1 cellular context compared by ENCODE assay signal in the genomic region with DNA sequence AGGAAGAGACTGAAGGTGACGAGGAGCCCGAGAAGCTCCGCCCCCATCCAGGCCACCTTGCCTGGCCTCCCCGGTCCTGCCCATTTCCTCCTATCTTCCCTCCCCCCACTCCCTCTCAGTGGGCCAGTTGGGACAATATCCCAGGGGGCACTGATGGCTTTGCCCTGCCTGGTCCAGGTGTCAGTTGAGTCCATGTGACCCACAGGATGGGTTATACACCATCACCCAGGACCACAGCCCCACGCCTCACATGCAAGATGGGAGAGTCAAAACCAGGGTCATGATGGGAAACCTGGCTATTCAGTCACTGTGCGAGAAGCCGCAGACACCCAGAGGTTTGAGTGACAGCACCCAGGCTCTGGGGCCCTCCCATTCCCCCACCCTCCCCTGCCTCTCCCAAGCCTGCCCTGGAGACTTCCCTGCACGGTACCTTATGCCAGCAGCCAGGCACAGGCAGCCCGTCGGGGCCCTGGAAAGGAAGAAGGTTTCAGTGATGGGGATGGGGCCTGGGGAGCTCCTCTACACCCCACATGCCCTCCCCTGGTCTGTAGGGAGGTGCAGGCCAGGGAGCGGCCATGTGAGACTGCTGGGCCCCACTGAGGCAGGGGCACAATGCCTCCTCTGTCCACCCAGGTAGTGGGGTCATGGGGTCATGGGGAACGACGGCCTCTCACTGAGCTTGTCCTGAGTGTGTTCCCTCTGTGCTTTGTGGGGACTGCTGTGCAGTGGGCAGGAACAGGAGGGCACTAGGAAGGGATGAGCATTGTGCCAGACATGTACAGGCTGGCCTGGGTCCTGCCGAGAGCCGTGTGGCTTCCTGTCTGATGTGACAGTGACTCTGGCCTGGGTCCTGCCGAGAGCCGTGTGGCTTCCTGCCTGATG.
TF ChIP-seq lines count a peak whose summit lies in the region.

No MANE protein-coding gene starts in this region.

TF ChIP-seq in HepG2, 621 proteins besides CTCF, POLR2A, EP300 and RAD21 (continues in another document):
- TF ChIP-seq SRSF4 (IDR thresholded peaks at IDR 0.05; ENCODE audit: low read depth, low read length, poor library complexity, severe bottlenecking) (no peak), SYNCRIP (IDR thresholded peaks at IDR 0.05; ENCODE audit: insufficient read depth, low read depth, low read length) (no peak), NR1H2 (CRISPR knock-in tag; IDR thresholded peaks at IDR 0.05; ENCODE audit: borderline replicate concordance, low read depth) (no peak), ZNF556 (CRISPR knock-in tag; IDR thresholded peaks at IDR 0.05; ENCODE audit: borderline replicate concordance) (0 out of 2 replicates have a peak, but pooled peaks have one; percentile 61), ZFX (CRISPR knock-in tag; IDR thresholded peaks at IDR 0.05; ENCODE audit: low read depth) (peak; percentile 80), FOSL1 (CRISPR knock-in tag; IDR thresholded peaks at IDR 0.05; ENCODE audit: borderline replicate concordance) (no peak), KDM2A (CRISPR knock-in tag; IDR thresholded peaks at IDR 0.05; ENCODE audit: borderline replicate concordance, low read depth) (no peak), ZNF891 (CRISPR knock-in tag; IDR thresholded peaks at IDR 0.05) (no peak), SAP130 (CRISPR knock-in tag; IDR thresholded peaks at IDR 0.05; ENCODE audit: low read depth) (0 out of 2 replicates have a peak, but pooled peaks have one; percentile 15), ZNF367 (CRISPR knock-in tag; IDR thresholded peaks at IDR 0.05; ENCODE audit: borderline replicate concordance) (no peak), REPIN1 (CRISPR knock-in tag; IDR thresholded peaks at IDR 0.05; ENCODE audit: borderline replicate concordance, low read depth) (no peak), HIVEP1 (CRISPR knock-in tag; IDR thresholded peaks at IDR 0.05) (no peak), ZNF484 (CRISPR knock-in tag; IDR thresholded peaks at IDR 0.05; ENCODE audit: borderline replicate concordance, low read depth) (no peak), KLF16 (CRISPR knock-in tag; IDR thresholded peaks at IDR 0.05) (no peak), NFE2 (CRISPR knock-in tag; IDR thresholded peaks at IDR 0.05) (no peak), PHF21A (CRISPR knock-in tag; IDR thresholded peaks at IDR 0.05) (no peak), ZSCAN25 (CRISPR knock-in tag; IDR thresholded peaks at IDR 0.05) (no peak), ZBTB38 (CRISPR knock-in tag; IDR thresholded peaks at IDR 0.05) (0 out of 2 replicates have a peak, but pooled peaks have one; percentile 14), ERF (CRISPR knock-in tag; IDR thresholded peaks at IDR 0.05) (no peak), ZNF3 (CRISPR knock-in tag; IDR thresholded peaks at IDR 0.05) (no peak), KLF6 (CRISPR knock-in tag; IDR thresholded peaks at IDR 0.05) (no peak), REL (CRISPR knock-in tag; conservative IDR thresholded peaks at IDR 0.05) (no peak)
- TF ChIP-seq, protein P1, sequence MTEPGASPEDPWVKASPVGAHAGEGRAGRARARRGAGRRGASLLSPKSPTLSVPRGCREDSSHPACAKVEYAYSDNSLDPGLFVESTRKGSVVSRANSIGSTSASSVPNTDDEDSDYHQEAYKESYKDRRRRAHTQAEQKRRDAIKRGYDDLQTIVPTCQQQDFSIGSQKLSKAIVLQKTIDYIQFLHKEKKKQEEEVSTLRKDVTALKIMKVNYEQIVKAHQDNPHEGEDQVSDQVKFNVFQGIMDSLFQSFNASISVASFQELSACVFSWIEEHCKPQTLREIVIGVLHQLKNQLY (CRISPR knock-in tag; IDR thresholded peaks at IDR 0.05), result no peak
- TF ChIP-seq, protein P2, sequence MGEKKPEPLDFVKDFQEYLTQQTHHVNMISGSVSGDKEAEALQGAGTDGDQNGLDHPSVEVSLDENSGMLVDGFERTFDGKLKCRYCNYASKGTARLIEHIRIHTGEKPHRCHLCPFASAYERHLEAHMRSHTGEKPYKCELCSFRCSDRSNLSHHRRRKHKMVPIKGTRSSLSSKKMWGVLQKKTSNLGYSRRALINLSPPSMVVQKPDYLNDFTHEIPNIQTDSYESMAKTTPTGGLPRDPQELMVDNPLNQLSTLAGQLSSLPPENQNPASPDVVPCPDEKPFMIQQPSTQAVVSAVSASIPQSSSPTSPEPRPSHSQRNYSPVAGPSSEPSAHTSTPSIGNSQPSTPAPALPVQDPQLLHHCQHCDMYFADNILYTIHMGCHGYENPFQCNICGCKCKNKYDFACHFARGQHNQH (CRISPR knock-in tag; IDR thresholded peaks at IDR 0.05), result 0 out of 2 replicates have a peak, but pooled peaks have one; percentile 23
- TF ChIP-seq, protein P3, sequence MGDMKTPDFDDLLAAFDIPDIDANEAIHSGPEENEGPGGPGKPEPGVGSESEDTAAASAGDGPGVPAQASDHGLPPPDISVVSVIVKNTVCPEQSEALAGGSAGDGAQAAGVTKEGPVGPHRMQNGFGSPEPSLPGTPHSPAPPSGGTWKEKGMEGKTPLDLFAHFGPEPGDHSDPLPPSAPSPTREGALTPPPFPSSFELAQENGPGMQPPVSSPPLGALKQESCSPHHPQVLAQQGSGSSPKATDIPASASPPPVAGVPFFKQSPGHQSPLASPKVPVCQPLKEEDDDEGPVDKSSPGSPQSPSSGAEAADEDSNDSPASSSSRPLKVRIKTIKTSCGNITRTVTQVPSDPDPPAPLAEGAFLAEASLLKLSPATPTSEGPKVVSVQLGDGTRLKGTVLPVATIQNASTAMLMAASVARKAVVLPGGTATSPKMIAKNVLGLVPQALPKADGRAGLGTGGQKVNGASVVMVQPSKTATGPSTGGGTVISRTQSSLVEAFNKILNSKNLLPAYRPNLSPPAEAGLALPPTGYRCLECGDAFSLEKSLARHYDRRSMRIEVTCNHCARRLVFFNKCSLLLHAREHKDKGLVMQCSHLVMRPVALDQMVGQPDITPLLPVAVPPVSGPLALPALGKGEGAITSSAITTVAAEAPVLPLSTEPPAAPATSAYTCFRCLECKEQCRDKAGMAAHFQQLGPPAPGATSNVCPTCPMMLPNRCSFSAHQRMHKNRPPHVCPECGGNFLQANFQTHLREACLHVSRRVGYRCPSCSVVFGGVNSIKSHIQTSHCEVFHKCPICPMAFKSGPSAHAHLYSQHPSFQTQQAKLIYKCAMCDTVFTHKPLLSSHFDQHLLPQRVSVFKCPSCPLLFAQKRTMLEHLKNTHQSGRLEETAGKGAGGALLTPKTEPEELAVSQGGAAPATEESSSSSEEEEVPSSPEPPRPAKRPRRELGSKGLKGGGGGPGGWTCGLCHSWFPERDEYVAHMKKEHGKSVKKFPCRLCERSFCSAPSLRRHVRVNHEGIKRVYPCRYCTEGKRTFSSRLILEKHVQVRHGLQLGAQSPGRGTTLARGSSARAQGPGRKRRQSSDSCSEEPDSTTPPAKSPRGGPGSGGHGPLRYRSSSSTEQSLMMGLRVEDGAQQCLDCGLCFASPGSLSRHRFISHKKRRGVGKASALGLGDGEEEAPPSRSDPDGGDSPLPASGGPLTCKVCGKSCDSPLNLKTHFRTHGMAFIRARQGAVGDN (CRISPR knock-in tag; IDR thresholded peaks at IDR 0.05), result peak; percentile 82
- TF ChIP-seq, protein P4, sequence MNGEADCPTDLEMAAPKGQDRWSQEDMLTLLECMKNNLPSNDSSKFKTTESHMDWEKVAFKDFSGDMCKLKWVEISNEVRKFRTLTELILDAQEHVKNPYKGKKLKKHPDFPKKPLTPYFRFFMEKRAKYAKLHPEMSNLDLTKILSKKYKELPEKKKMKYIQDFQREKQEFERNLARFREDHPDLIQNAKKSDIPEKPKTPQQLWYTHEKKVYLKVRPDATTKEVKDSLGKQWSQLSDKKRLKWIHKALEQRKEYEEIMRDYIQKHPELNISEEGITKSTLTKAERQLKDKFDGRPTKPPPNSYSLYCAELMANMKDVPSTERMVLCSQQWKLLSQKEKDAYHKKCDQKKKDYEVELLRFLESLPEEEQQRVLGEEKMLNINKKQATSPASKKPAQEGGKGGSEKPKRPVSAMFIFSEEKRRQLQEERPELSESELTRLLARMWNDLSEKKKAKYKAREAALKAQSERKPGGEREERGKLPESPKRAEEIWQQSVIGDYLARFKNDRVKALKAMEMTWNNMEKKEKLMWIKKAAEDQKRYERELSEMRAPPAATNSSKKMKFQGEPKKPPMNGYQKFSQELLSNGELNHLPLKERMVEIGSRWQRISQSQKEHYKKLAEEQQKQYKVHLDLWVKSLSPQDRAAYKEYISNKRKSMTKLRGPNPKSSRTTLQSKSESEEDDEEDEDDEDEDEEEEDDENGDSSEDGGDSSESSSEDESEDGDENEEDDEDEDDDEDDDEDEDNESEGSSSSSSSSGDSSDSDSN (CRISPR knock-in tag; IDR thresholded peaks at IDR 0.05), result peak; percentile 59
- TF ChIP-seq, protein P5, sequence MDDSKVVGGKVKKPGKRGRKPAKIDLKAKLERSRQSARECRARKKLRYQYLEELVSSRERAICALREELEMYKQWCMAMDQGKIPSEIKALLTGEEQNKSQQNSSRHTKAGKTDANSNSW (CRISPR knock-in tag; IDR thresholded peaks at IDR 0.05; ENCODE audit: borderline replicate concordance), result no peak
- TF ChIP-seq, protein P6, sequence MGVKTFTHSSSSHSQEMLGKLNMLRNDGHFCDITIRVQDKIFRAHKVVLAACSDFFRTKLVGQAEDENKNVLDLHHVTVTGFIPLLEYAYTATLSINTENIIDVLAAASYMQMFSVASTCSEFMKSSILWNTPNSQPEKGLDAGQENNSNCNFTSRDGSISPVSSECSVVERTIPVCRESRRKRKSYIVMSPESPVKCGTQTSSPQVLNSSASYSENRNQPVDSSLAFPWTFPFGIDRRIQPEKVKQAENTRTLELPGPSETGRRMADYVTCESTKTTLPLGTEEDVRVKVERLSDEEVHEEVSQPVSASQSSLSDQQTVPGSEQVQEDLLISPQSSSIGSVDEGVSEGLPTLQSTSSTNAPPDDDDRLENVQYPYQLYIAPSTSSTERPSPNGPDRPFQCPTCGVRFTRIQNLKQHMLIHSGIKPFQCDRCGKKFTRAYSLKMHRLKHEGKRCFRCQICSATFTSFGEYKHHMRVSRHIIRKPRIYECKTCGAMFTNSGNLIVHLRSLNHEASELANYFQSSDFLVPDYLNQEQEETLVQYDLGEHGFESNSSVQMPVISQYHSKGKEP (CRISPR knock-in tag; IDR thresholded peaks at IDR 0.05), result no peak
- TF ChIP-seq, protein P7, sequence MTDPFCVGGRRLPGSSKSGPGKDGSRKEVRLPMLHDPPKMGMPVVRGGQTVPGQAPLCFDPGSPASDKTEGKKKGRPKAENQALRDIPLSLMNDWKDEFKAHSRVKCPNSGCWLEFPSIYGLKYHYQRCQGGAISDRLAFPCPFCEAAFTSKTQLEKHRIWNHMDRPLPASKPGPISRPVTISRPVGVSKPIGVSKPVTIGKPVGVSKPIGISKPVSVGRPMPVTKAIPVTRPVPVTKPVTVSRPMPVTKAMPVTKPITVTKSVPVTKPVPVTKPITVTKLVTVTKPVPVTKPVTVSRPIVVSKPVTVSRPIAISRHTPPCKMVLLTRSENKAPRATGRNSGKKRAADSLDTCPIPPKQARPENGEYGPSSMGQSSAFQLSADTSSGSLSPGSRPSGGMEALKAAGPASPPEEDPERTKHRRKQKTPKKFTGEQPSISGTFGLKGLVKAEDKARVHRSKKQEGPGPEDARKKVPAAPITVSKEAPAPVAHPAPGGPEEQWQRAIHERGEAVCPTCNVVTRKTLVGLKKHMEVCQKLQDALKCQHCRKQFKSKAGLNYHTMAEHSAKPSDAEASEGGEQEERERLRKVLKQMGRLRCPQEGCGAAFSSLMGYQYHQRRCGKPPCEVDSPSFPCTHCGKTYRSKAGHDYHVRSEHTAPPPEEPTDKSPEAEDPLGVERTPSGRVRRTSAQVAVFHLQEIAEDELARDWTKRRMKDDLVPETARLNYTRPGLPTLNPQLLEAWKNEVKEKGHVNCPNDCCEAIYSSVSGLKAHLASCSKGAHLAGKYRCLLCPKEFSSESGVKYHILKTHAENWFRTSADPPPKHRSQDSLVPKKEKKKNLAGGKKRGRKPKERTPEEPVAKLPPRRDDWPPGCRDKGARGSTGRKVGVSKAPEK (CRISPR knock-in tag; IDR thresholded peaks at IDR 0.05; ENCODE audit: borderline replicate concordance), result no peak
- TF ChIP-seq, protein P8, sequence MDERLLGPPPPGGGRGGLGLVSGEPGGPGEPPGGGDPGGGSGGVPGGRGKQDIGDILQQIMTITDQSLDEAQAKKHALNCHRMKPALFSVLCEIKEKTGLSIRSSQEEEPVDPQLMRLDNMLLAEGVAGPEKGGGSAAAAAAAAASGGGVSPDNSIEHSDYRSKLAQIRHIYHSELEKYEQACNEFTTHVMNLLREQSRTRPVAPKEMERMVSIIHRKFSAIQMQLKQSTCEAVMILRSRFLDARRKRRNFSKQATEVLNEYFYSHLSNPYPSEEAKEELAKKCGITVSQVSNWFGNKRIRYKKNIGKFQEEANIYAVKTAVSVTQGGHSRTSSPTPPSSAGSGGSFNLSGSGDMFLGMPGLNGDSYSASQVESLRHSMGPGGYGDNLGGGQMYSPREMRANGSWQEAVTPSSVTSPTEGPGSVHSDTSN (CRISPR knock-in tag; IDR thresholded peaks at IDR 0.05), result peak; percentile 41; the same call in 1 of the 2 replicates
- TF ChIP-seq, protein P9, sequence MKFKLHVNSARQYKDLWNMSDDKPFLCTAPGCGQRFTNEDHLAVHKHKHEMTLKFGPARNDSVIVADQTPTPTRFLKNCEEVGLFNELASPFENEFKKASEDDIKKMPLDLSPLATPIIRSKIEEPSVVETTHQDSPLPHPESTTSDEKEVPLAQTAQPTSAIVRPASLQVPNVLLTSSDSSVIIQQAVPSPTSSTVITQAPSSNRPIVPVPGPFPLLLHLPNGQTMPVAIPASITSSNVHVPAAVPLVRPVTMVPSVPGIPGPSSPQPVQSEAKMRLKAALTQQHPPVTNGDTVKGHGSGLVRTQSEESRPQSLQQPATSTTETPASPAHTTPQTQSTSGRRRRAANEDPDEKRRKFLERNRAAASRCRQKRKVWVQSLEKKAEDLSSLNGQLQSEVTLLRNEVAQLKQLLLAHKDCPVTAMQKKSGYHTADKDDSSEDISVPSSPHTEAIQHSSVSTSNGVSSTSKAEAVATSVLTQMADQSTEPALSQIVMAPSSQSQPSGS (CRISPR knock-in tag; IDR thresholded peaks at IDR 0.05), result no peak
- TF ChIP-seq, protein P10, sequence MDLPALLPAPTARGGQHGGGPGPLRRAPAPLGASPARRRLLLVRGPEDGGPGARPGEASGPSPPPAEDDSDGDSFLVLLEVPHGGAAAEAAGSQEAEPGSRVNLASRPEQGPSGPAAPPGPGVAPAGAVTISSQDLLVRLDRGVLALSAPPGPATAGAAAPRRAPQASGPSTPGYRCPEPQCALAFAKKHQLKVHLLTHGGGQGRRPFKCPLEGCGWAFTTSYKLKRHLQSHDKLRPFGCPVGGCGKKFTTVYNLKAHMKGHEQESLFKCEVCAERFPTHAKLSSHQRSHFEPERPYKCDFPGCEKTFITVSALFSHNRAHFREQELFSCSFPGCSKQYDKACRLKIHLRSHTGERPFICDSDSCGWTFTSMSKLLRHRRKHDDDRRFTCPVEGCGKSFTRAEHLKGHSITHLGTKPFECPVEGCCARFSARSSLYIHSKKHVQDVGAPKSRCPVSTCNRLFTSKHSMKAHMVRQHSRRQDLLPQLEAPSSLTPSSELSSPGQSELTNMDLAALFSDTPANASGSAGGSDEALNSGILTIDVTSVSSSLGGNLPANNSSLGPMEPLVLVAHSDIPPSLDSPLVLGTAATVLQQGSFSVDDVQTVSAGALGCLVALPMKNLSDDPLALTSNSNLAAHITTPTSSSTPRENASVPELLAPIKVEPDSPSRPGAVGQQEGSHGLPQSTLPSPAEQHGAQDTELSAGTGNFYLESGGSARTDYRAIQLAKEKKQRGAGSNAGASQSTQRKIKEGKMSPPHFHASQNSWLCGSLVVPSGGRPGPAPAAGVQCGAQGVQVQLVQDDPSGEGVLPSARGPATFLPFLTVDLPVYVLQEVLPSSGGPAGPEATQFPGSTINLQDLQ (CRISPR knock-in tag; IDR thresholded peaks at IDR 0.05), result no peak
